23 cellular contexts compared by ENCODE assay signal in the genomic region with DNA sequence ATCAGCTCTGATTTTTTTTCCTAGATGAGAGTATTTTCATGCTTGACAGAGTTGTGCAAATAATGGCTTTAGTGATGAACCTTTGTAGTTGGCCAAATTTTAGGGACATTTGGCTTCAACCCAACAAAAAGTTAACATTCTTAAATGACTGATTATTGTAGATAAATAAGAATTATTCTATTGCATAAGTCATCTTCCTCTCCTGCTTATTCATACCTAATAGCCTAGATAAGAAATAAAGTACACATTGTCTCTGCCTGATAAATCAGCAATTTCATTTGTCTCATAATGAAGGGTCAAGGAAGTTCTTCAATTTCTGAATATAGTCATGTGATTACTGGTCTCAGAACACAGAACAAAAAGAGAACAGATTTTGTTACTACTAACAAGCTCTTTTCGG.
"Had no signal": no experiment of that assay in that cellular context is flagged by ENCODE, and none has a peak within 500 bp of the region (broad histone marks: within the 10 kb centered on the region; RNA-seq: fewer than 3 reads in every experiment).

No MANE protein-coding gene starts in this region.

- H3K4me1 ChIP-seq: gastroesophageal sphincter, right atrium auricular region, sigmoid colon, stomach, transverse colon had no signal

- DNase-seq: cortex of kidney; dorsolateral prefrontal cortex; effector CD8-positive, alpha-beta T cell; foreskin fibroblast; glutamatergic neuron; kidney; left colon; left ventricle myocardium superior; mesenchymal stem cell; midbrain; naive B cell; sigmoid colon; stimulated activated naive CD4-positive, alpha-beta T cell; stomach; substantia nigra; transverse colon had no signal

- H3K9me3 Mint-ChIP-seq: nephron had no signal

- H3K36me3 Mint-ChIP-seq: naive B cell had no signal

- H3K9me3 ChIP-seq: gastroesophageal sphincter, right atrium auricular region, sigmoid colon, stomach, thoracic aorta, transverse colon had no signal

- H3K4me3 ChIP-seq: dorsolateral prefrontal cortex, gastroesophageal sphincter, lung, right atrium auricular region, sigmoid colon, skin epidermis, stomach, thoracic aorta, transverse colon had no signal

- H3K4me3 Mint-ChIP-seq: naive B cell, nephron had no signal

- H3K27me3 Mint-ChIP-seq: naive B cell had no signal

- H3K27me3 ChIP-seq: dorsolateral prefrontal cortex, gastroesophageal sphincter, right atrium auricular region, sigmoid colon, stomach, transverse colon had no signal

- ATAC-seq: esophagus mucosa, gastroesophageal sphincter, left colon, left ventricle myocardium superior had no signal

- H3K27ac ChIP-seq: dorsolateral prefrontal cortex, gastroesophageal sphincter, right atrium auricular region, sigmoid colon, skin epidermis, stomach, thoracic aorta, transverse colon had no signal

- H3K36me3 ChIP-seq: gastroesophageal sphincter, right atrium auricular region, sigmoid colon, stomach, thoracic aorta, transverse colon had no signal

- H3K4me1 Mint-ChIP-seq: naive B cell, nephron had no signal
